In genomic region chr3:133644768-133645167, GRCh38 we compare ENCODE assay signal across 11 cellular contexts. TPM values are rescaled to one million over a fixed set of nuclear protein-coding genes. Genes with fewer than 3 reads are reported as not detected.
DNase-seq lines count a peak whose midpoint lies in the region; ATAC-seq and TF ChIP-seq lines count a peak whose summit lies in the region.
"Had no signal": no experiment of that assay in that cellular context is flagged by ENCODE, and none has a peak within 500 bp of the region (broad histone marks: within the 10 kb centered on the region; RNA-seq: fewer than 3 reads in every experiment).

No MANE protein-coding gene starts in this region.

- in situ Hi-C loops in G401 (cut with HindIII; ENCODE audit: low sequenced_read_pairs), result no loop called here

- H2AFZ ChIP-seq in PC-3 (ENCODE audit: low read length) (no peak overlapping the region), MM.1S (ENCODE audit: low read length) (no peak overlapping the region)

- H3K9me2 ChIP-seq in PC-3 (replicated peaks; ENCODE audit: low read length), result no peaks in the 10 kb centered on the region
- no peaks in the 10 kb centered on the region for H3K9me2 ChIP-seq in MM.1S (replicated peaks; ENCODE audit: insufficient read depth, low read length)

- H3K27ac ChIP-seq in PC-3 (ENCODE audit: low read length), result peak overlapping the region; percentile 19; the same call in 1 of the 2 replicates
- H3K27ac ChIP-seq in MM.1S (ENCODE audit: low read length), result no peak overlapping the region
- H3K27ac ChIP-seq: cardiac muscle cell had no signal

- peak; percentile 95 for ATAC-seq in PC-3
- no peak for ATAC-seq in GM19397 (IDR thresholded peaks at IDR 0.05; ENCODE audit: unreplicated experiment)

- H3K4me1 ChIP-seq in PC-3 (ENCODE audit: insufficient read depth, low read length) (peaks cover 20% of the 10 kb centered on the region), MM.1S (ENCODE audit: low read length) (no peaks in the 10 kb centered on the region)

- no peak for TF ChIP-seq CTCF in PC-3 (conservative IDR thresholded peaks at IDR 0.05; ENCODE audit: low read depth, low read length)
- TF ChIP-seq CTCF in epithelial cell of esophagus (IDR thresholded peaks at IDR 0.05; ENCODE audit: insufficient read depth, low read depth, low read length, missing control alignments), result no peak
- no peak for TF ChIP-seq CTCF in MM.1S (IDR thresholded peaks at IDR 0.05; ENCODE audit: low read length)

- no TSS peak for BruUV-seq in PC-3 (replicated peaks; lab: Mats Ljungman, UMichigan)

- no peaks in the 10 kb centered on the region for H3K9me3 ChIP-seq in PC-3 (ENCODE audit: low read length)
- H3K9me3 ChIP-seq in MM.1S (replicated peaks; ENCODE audit: insufficient read depth, low read length), result no peaks in the 10 kb centered on the region

- H3K4me3 ChIP-seq in PC-3 (ENCODE audit: low read length) (no peak overlapping the region), epithelial cell of esophagus (ENCODE audit: low read length) (no peak overlapping the region), MM.1S (ENCODE audit: low read length) (no peak overlapping the region)
- H3K4me3 ChIP-seq: cardiac muscle cell had no signal

- intact Hi-C loops in PC-3 (cut with micrococcal nuclease), result loop anchor here (10.0 kb wide), 1 partner anchor 190 kb away; no protein-coding TSS in a partner anchor

- 0 out of 2 replicates have a peak, but pooled peaks cover 6% of the 10 kb centered on the region for H4K20me1 ChIP-seq in PC-3 (ENCODE audit: low read length)
- H4K20me1 ChIP-seq in MM.1S (ENCODE audit: insufficient read depth, low read length), result no peaks in the 10 kb centered on the region

- H3K79me2 ChIP-seq in PC-3 (ENCODE audit: low read length) (peaks cover 4% of the 10 kb centered on the region; the same call in 1 of the 2 replicates), MM.1S (ENCODE audit: low read length) (peaks cover 40% of the 10 kb centered on the region)

- H3K27me3 ChIP-seq in PC-3 (ENCODE audit: low read length), result no peaks in the 10 kb centered on the region
- H3K27me3 ChIP-seq in MM.1S (replicated peaks; ENCODE audit: insufficient read depth, low read length), result no peaks in the 10 kb centered on the region
- H3K27me3 ChIP-seq: cardiac muscle cell had no signal

- peak; percentile 29 for DNase-seq in GM04504 (ENCODE audit: low read depth)
- DNase-seq in PC-3, result peak; percentile 85
- peak; percentile 67 for DNase-seq in epithelial cell of esophagus (ENCODE audit: low read depth)
- DNase-seq in renal cortical epithelial cell (ENCODE audit: low read depth), result peak; percentile 70
- DNase-seq in G401 (ENCODE audit: low spot score), result no peak
- DNase-seq in MM.1S, result no peak
- DNase-seq: head of caudate nucleus, NCI-H1092, small intestine had no signal

- H3K9ac ChIP-seq in PC-3 (ENCODE audit: low read length) (no peak overlapping the region), MM.1S (ENCODE audit: low read length) (no peak overlapping the region)

- H3K36me3 ChIP-seq in PC-3 (ENCODE audit: low read depth, low read length), result peaks cover 28% of the 10 kb centered on the region
- H3K36me3 ChIP-seq in MM.1S (replicated peaks; ENCODE audit: insufficient read depth, low read length), result peaks cover 27% of the 10 kb centered on the region

- H3K4me2 ChIP-seq in PC-3 (ENCODE audit: low read length) (peak overlapping the region; percentile 16), MM.1S (ENCODE audit: low read depth, low read length) (no peak overlapping the region)

- peaks cover 5% of the 10 kb centered on the region for H3F3A ChIP-seq in PC-3 (ENCODE audit: low read length, unreplicated experiment)
- 0 out of 2 replicates have a peak, but pooled peaks cover 5% of the 10 kb centered on the region for H3F3A ChIP-seq in MM.1S (ENCODE audit: insufficient read depth, low read length)

- CTCF ChIA-PET in PC-3 (lab: Charles Lee), result no interaction called here

- POLR2A ChIA-PET in PC-3 (lab: Charles Lee; ENCODE audit: unreplicated experiment), result no interaction called here

RNA-seq across cellular contexts. Expression of gene TOPBP1, which starts 17.0 kb away (rescaled TPM):
- total RNA-seq in PC-3 (2014; rRNA removed) (29.0 and 42.4 TPM in 2 replicates), renal cortical epithelial cell (22.7 and 23.4 TPM in 2 replicates)
- 38.4 and 60.7 TPM in 2 replicates for total RNA-seq in G401 (2014; rRNA removed; shearing (Covaris generic))

Comparison
In these comparisons a context has a peak if more than half of its experiments do, and no peak if none do; other contexts are left out.
1. DNase-seq: peak in GM04504 (single experiment), PC-3 (single experiment), epithelial cell of esophagus (single experiment) and renal cortical epithelial cell (single experiment); none in G401 (single experiment) and MM.1S (single experiment).